22 cellular contexts compared by ENCODE assay signal in the genomic region with DNA sequence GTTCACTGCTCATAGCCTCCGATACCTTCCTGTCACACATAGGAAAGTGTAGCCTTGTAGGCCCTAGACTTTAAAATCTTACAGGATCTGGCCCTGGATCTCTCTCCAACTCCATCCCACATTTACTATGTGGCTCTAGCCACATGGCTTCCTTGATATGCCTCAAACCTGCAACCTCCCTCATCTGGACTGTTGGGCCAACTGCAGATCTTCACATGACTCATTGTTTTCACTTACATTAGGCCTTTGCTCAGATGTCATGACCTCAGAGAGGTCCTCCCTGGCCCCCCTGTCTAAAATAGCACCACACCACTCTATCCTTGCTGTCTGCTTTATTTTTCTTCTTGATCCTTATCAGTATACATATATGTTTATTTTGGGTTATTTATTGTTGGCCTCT. TPM values are rescaled to one million over a fixed set of nuclear protein-coding genes. Genes with fewer than 3 reads are reported as not detected.
DNase-seq lines count a peak whose midpoint lies in the region; ATAC-seq, FAIRE-seq and TF ChIP-seq lines count a peak whose summit lies in the region.
"Had no signal": no experiment of that assay in that cellular context is flagged by ENCODE, and none has a peak within 500 bp of the region (broad histone marks: within the 10 kb centered on the region; RNA-seq: fewer than 3 reads in every experiment).

No MANE protein-coding gene starts in this region.

- H4K20me1 ChIP-seq in K562 (replicated peaks; ENCODE audit: control insufficient read depth, insufficient read depth, low read length), result no peaks in the 10 kb centered on the region
- no peaks in the 10 kb centered on the region for H4K20me1 ChIP-seq in PC-9 (ENCODE audit: insufficient read depth)

- H3K27me3 Mint-ChIP-seq in MCF 10A (ENCODE audit: insufficient read depth, unreplicated experiment), result peaks cover 38% of the 10 kb centered on the region
- H3K27me3 Mint-ChIP-seq: CD4-positive, alpha-beta memory T cell had no signal

- in situ Hi-C loops in K562 (cut with MboI), result no loop called here

- intact Hi-C loops in MCF 10A (cut with micrococcal nuclease) (no loop called here), breast epithelium (cut with DNase I; ENCODE audit: low total_unique reads) (no loop called here), K562 (cut with micrococcal nuclease) (no loop called here), PC-9 (cut with micrococcal nuclease; ENCODE audit: unreplicated experiment) (no loop called here)

- H3K9me3 Mint-ChIP-seq in MCF 10A (ENCODE audit: unreplicated experiment), result no peaks in the 10 kb centered on the region
- H3K9me3 Mint-ChIP-seq: HFFc6 had no signal

- ATAC-seq in K562, result no peak
- ATAC-seq: GM12878 had no signal

- H3K9ac ChIP-seq in K562 (ENCODE audit: insufficient read depth in 1 of 2, low read depth in 2 of 2, low read length in 2 of 2), result no peak overlapping the region

- H3K79me2 ChIP-seq in K562 (ENCODE audit: control insufficient read depth, insufficient read depth, low read length) (no peaks in the 10 kb centered on the region), PC-9 (ENCODE audit: low read depth) (no peaks in the 10 kb centered on the region)

- H3K9me2 ChIP-seq in PC-9 (ENCODE audit: insufficient read depth), result no peaks in the 10 kb centered on the region

- H3F3A ChIP-seq in PC-9 (ENCODE audit: insufficient read depth, low read depth), result no peaks in the 10 kb centered on the region

- H3K36me3 Mint-ChIP-seq in MCF 10A (ENCODE audit: insufficient read depth, unreplicated experiment), result no peaks in the 10 kb centered on the region
- H3K36me3 Mint-ChIP-seq: CD4-positive, alpha-beta memory T cell had no signal

- TF ChIP-seq EP300 in K562 (IDR thresholded peaks at IDR 0.05; ENCODE audit: low read length), result no peak

- no peak overlapping the region for H3K4me3 ChIP-seq in breast epithelium
- no peak overlapping the region for H3K4me3 ChIP-seq in K562
- no peak overlapping the region for H3K4me3 ChIP-seq in PC-9
- H3K4me3 ChIP-seq: GM12878, HAP-1 had no signal

- H3K9me3 ChIP-seq in breast epithelium (no peaks in the 10 kb centered on the region), K562 (replicated peaks; ENCODE audit: control insufficient read depth, insufficient read depth, low read depth, low read length) (no peaks in the 10 kb centered on the region), PC-9 (ENCODE audit: insufficient read depth, low read depth) (no peaks in the 10 kb centered on the region)
- H3K9me3 ChIP-seq: HAP-1 had no signal

- H3K4me1 ChIP-seq in breast epithelium (no peaks in the 10 kb centered on the region), K562 (replicated peaks in 1 of 2; ENCODE audit: control insufficient read depth in 2 of 2, insufficient read depth in 2 of 2, low read length in 2 of 2) (no peaks in the 10 kb centered on the region), PC-9 (replicated peaks; ENCODE audit: insufficient read depth) (no peaks in the 10 kb centered on the region)
- H3K4me1 ChIP-seq: HAP-1 had no signal

- no peak for TF ChIP-seq POLR2A in breast epithelium (IDR thresholded peaks at IDR 0.05)
- no peak for TF ChIP-seq POLR2A in K562 (conservative IDR thresholded peaks at IDR 0.05)

- H3K4me1 Mint-ChIP-seq in MCF 10A (ENCODE audit: insufficient read depth, unreplicated experiment), result peaks cover 6% of the 10 kb centered on the region
- H3K4me1 Mint-ChIP-seq: CD4-positive, alpha-beta memory T cell had no signal

- no peaks in the 10 kb centered on the region for H3K9me1 ChIP-seq in K562 (ENCODE audit: control insufficient read depth, insufficient read depth, low read length)

- peak; percentile 59 for FAIRE-seq in HTR-8/SVneo (lab: Jason Lieb, UNC)
- no peak for FAIRE-seq in K562 (lab: Jason Lieb, UNC)
- FAIRE-seq: GM12878, GM19239, H54 had no signal

- H3K36me3 ChIP-seq in breast epithelium (no peaks in the 10 kb centered on the region), K562 (ENCODE audit: control insufficient read depth, insufficient read depth, low read length) (no peaks in the 10 kb centered on the region), PC-9 (ENCODE audit: low read depth) (no peaks in the 10 kb centered on the region)
- H3K36me3 ChIP-seq: HAP-1 had no signal

- POLR2A ChIA-PET in MCF 10A (lab: Yijun Ruan, JAX), result no interaction called here
- POLR2A ChIA-PET in K562 (lab: Yijun Ruan, JAX), result no interaction called here
- POLR2A ChIA-PET in PC-9 (lab: Charles Lee; ENCODE audit: unreplicated experiment), result no interaction called here

- CTCF ChIA-PET in MCF 10A (lab: Yijun Ruan, JAX) (interaction anchor here (0.7 kb wide), 1 partner anchor 427 kb away, joined by 3 read pairs; no protein-coding TSS in a partner anchor), K562 (lab: Yijun Ruan, JAX; ENCODE audit: low intra/inter-chr PET ratio) (no interaction called here), PC-9 (lab: Charles Lee) (no interaction called here)

- H3K4me3 Mint-ChIP-seq in MCF 10A (ENCODE audit: unreplicated experiment), result no peak overlapping the region
- H3K4me3 Mint-ChIP-seq: CD4-positive, alpha-beta memory T cell; HFFc6 had no signal

- BruUV-seq in MCF 10A (replicated peaks; lab: Mats Ljungman, UMichigan) (no TSS peak), K562 (replicated peaks; lab: Mats Ljungman, UMichigan) (no TSS peak), PC-9 (replicated peaks; lab: Mats Ljungman, UMichigan) (no TSS peak)

- H3K4me2 ChIP-seq in K562 (ENCODE audit: insufficient read depth, low read length) (no peak overlapping the region), PC-9 (no peak overlapping the region)

- DNase-seq in MCF 10A (ENCODE audit: unreplicated experiment), result peak; percentile 3
- no peak for DNase-seq in breast epithelium (ENCODE audit: low spot score in 2 of 2)
- no peak for DNase-seq in HTR-8/SVneo (ENCODE audit: insufficient read length, low spot score)
- peak in 1 of 4 experiments; percentile 3 for DNase-seq in K562 (ENCODE audit: extremely low read depth in 1 of 4, low spot score in 3 of 4)
- peak; percentile 9 for DNase-seq in myocyte (ENCODE audit: low read depth)
- DNase-seq in PC-9, result no peak
- no peak for DNase-seq in NCI-H128 (lab: John Stamatoyannopoulos, UW; ENCODE audit: unreplicated experiment)
- DNase-seq in A172 (ENCODE audit: low spot score), result no peak
- DNase-seq: 8988T; C1 segment of cervical spinal cord; Calu3; CD4-positive, alpha-beta memory T cell; COR-L47; DMS79; EL; GDM1; GOT3; HFFc6 had no signal

- no peak for TF ChIP-seq RAD21 in K562 (CRISPR knock-in tag; conservative IDR thresholded peaks at IDR 0.05 in 1 of 2, IDR thresholded peaks at IDR 0.05 in 1 of 2)

- H2AFZ ChIP-seq in K562 (ENCODE audit: low read depth, low read length), result no peak overlapping the region
- no peak overlapping the region for H2AFZ ChIP-seq in PC-9

- H3K27ac Mint-ChIP-seq in MCF 10A (ENCODE audit: low read depth, unreplicated experiment), result no peak overlapping the region
- H3K27ac Mint-ChIP-seq: CD4-positive, alpha-beta memory T cell; HFFc6 had no signal

- TF ChIP-seq CTCF in MCF 10A (IDR thresholded peaks at IDR 0.05; ENCODE audit: unreplicated experiment) (no peak), breast epithelium (IDR thresholded peaks at IDR 0.05) (no peak), K562 (IDR thresholded peaks at IDR 0.05 in 2 of 3, conservative IDR thresholded peaks at IDR 0.05 in 1 of 3; ENCODE audit: insufficient read depth in 2 of 3, low read depth in 1 of 3, low read length in 3 of 3) (no peak), PC-9 (conservative IDR thresholded peaks at IDR 0.05) (no peak)

- 20% methylated on average over 1 of the region's 1 CpG for WGBS in K562 (ENCODE audit: insufficient coverage, low coverage, missing lambda C conversion rate)

- H3K27me3 ChIP-seq in breast epithelium (peaks cover 0 to 5% of the 10 kb centered on the region in 2 donors), K562 (ENCODE audit: control insufficient read depth in 2 of 2, insufficient read depth in 2 of 2, low read length in 2 of 2) (no peaks in the 10 kb centered on the region), PC-9 (ENCODE audit: insufficient read depth, low read depth) (no peaks in the 10 kb centered on the region)

- no peak overlapping the region for H3K27ac ChIP-seq in breast epithelium
- H3K27ac ChIP-seq in K562 (ENCODE audit: extremely low read depth, low read depth, low read length), result no peak overlapping the region
- no peak overlapping the region for H3K27ac ChIP-seq in PC-9

TF ChIP-seq in K562, 482 proteins besides CTCF, POLR2A, EP300 and RAD21:
- TF ChIP-seq FOSL1 (tag; conservative IDR thresholded peaks at IDR 0.05), result peak; percentile 53; the same call in 1 of the 2 replicates
- TF ChIP-seq ZNF274 (IDR thresholded peaks at IDR 0.05; ENCODE audit: borderline replicate concordance, low read depth, low read length), result no peak
- TF ChIP-seq PTTG1 (tag; IDR thresholded peaks at IDR 0.05; ENCODE audit: low read depth), result no peak
- no peak for TF ChIP-seq TCFL5 (CRISPR knock-in tag; conservative IDR thresholded peaks at IDR 0.05)
- no peak for TF ChIP-seq NR2F6 (CRISPR knock-in tag; IDR thresholded peaks at IDR 0.05)
- no peak for TF ChIP-seq ELF4 (CRISPR knock-in tag; IDR thresholded peaks at IDR 0.05)

RNA-seq across cellular contexts. Expression of gene NR0B1, which starts 8.1 kb away (rescaled TPM):
- total RNA-seq in MCF 10A (2022) (not detected in 2 replicates), breast epithelium (not detected), K562 (2014; rRNA removed) (not detected in 2 replicates), K562 (2014; rRNA removed; fragmentation: Illumina TruSeq; extraction: Trizol) (not detected in 2 replicates), K562 (2015; rRNA removed; fragmentation: Illumina TruSeq; extraction: Trizol) (not detected in 2 replicates), K562 (2021) (not detected in 2 replicates), myocyte (0.42 TPM in 1 of 2 replicates, not detected in the other), PC-9 (2021) (66.6 and 67.1 TPM in 2 replicates)
- not detected in 2 replicates for total RNA-seq in K562 (2011; cell fraction: chromatin; rRNA removed; ENCODE audit: low replicate concordance)
- not detected in 2 replicates for total RNA-seq in K562 (2011; cell fraction: nucleolus; rRNA removed)
- total RNA-seq in K562 (2011; cell fraction: nucleoplasm; rRNA removed), result not detected in 2 replicates
- polyA plus RNA-seq in K562 (2011; rRNA removed) (not detected in 2 replicates), K562 (2014; fragmentation: Illumina TruSeq; extraction: Trizol) (not detected in 2 replicates), K562 (2014; fragmentation: Nextera tagmentation; extraction: Ambion mirVana) (not detected), K562 (2014; rRNA removed) (not detected in 2 replicates)
- polyA plus RNA-seq in K562 (2011; cell fraction: cytosol; rRNA removed), result not detected in 2 replicates
- polyA plus RNA-seq in K562 (2011; cell fraction: nucleus; rRNA removed), result not detected in 2 replicates
- polyA plus RNA-seq in K562 (2012), result not detected in 2 replicates
- not detected in 2 replicates for polyA minus RNA-seq in K562 (2011; rRNA and poly(A)+ RNA removed)
- polyA minus RNA-seq in K562 (2011; cell fraction: cytosol; rRNA and poly(A)+ RNA removed), result not detected in 2 replicates
- not detected in 2 replicates for polyA minus RNA-seq in K562 (2011; cell fraction: nucleus; rRNA and poly(A)+ RNA removed)
- polyA plus RNA-seq in myocyte (2012), result not detected
- total RNA-seq in A172 (2014; rRNA removed; shearing (Covaris generic)), result not detected in 2 replicates
- total RNA-seq: Calu3; CD4-positive, alpha-beta memory T cell; GM12878; HFFc6 had no signal
- polyA plus RNA-seq: CD4-positive, alpha-beta memory T cell; GM12878 had no signal

Comparison
In these comparisons a context has a peak if more than half of its experiments do, and no peak if none do; other contexts are left out.
1. DNase-seq: peak in MCF 10A (single experiment) and myocyte (single experiment); none in breast epithelium (0 of 2), HTR-8/SVneo (single experiment), PC-9 (0 of 2), NCI-H128 (single experiment) and A172 (single experiment).
2. RNA of gene NR0B1, which starts 8.1 kb away (total RNA-seq): 66.6 to 67.1 TPM in PC-9; not detected in MCF 10A, not detected in breast epithelium, not detected in K562, 0.42 TPM in myocyte and not detected in A172; every median in the first group is over 10 times any median in the second.